ENCODE assay signal across 20 cellular contexts in the genomic region with DNA sequence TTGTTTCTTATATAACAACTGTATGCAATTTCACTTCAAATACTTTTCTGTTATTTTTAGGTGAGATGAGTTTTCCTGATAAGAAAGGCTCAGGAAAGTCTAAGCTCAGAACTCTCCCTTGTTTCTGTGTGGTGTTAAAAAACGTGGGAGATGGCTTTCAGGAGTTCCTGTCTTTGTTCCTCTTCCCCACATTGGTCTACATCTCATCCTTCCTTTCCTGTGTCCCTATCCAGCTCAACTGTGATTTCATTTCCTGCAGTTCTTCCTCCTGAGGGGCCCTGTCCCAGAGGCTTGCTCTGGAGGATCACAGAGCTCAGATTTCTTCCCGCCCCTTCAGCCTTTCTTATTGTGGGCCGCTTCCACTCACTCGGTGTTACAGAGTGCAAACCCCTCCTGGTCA. TPM values are rescaled to one million over a fixed set of nuclear protein-coding genes. Genes with fewer than 3 reads are reported as not detected.
DNase-seq lines count a peak whose midpoint lies in the region; ATAC-seq and TF ChIP-seq lines count a peak whose summit lies in the region.
"Had no signal": no experiment of that assay in that cellular context is flagged by ENCODE, and none has a peak within 500 bp of the region (broad histone marks: within the 10 kb centered on the region; RNA-seq: fewer than 3 reads in every experiment).

No MANE protein-coding gene starts in this region.

- WGBS in aorta, 2 donors: 60 to 62% methylated on average over 4 of the region's 4 CpGs

- H3K27me3 ChIP-seq in CD8-positive, alpha-beta memory T cell (ENCODE audit: insufficient read depth, low read length, poor library complexity, severe bottlenecking): no peaks in the 10 kb centered on the region
- H3K27me3 ChIP-seq in aorta (ENCODE audit: control insufficient read depth in 1 of 2, insufficient read depth in 2 of 2, low read length in 1 of 2): no peaks in the 10 kb centered on the region
- H3K27me3 ChIP-seq: adrenal gland, uterus had no signal

- CTCF ChIA-PET in activated CD4-positive, alpha-beta T cell treated with anti-CD3 and anti-CD28 coated beads, Interleukin-2, amount 10 ng/mL, durations not matched to agents 7 days and 5 days (lab: Charles Lee): interaction anchor here (0.8 kb wide), 1 partner anchor 21 kb away, joined by 3 read pairs; no protein-coding TSS in a partner anchor
- CTCF ChIA-PET in CD8-positive, alpha-beta memory T cell (lab: Charles Lee): no interaction called here

- peaks cover 1% of the 10 kb centered on the region for H3K4me1 Mint-ChIP-seq in activated CD4-positive, alpha-beta T cell treated with anti-CD3 and anti-CD28 coated beads, Interleukin-2, amount 10 ng/mL, durations not matched to agents 7 days and 5 days
- H3K4me1 Mint-ChIP-seq in CD8-positive, alpha-beta memory T cell: peaks cover 0 to 6% (median 2%) of the 10 kb centered on the region in 3 donors

- TF ChIP-seq CTCF in cardiac fibroblast (IDR thresholded peaks at IDR 0.05; ENCODE audit: low read depth, low read length): no peak

- POLR2A ChIA-PET in activated CD4-positive, alpha-beta T cell treated with anti-CD3 and anti-CD28 coated beads, Interleukin-2, amount 10 ng/mL, durations not matched to agents 7 days and 5 days (lab: Charles Lee): no interaction called here
- POLR2A ChIA-PET in CD8-positive, alpha-beta memory T cell (lab: Charles Lee): no interaction called here

- no peak overlapping the region for H3K4me3 ChIP-seq in CD8-positive, alpha-beta memory T cell (ENCODE audit: low read length)
- H3K4me3 ChIP-seq in cardiac fibroblast (replicated peaks in 1 of 2; ENCODE audit: low read depth in 2 of 2, low read length in 2 of 2) (no peak overlapping the region), aorta (ENCODE audit: low read length in 2 of 2) (no peak overlapping the region)
- H3K4me3 ChIP-seq: adrenal gland, HAP-1, psoas muscle, uterus had no signal

- no peak overlapping the region for H3K4me3 Mint-ChIP-seq in activated CD4-positive, alpha-beta T cell treated with anti-CD3 and anti-CD28 coated beads, Interleukin-2, amount 10 ng/mL, durations not matched to agents 7 days and 5 days
- H3K4me3 Mint-ChIP-seq in CD8-positive, alpha-beta memory T cell: no peak overlapping the region
- H3K4me3 Mint-ChIP-seq: CD4-positive, CD25-positive, alpha-beta regulatory T cell; naive thymus-derived CD4-positive, alpha-beta T cell had no signal

- H3K27me3 Mint-ChIP-seq in activated CD4-positive, alpha-beta T cell treated with anti-CD3 and anti-CD28 coated beads, Interleukin-2, amount 10 ng/mL, durations not matched to agents 7 days and 5 days: no peaks in the 10 kb centered on the region
- no peaks in the 10 kb centered on the region for H3K27me3 Mint-ChIP-seq in CD8-positive, alpha-beta memory T cell
- H3K27me3 Mint-ChIP-seq: CD4-positive, CD25-positive, alpha-beta regulatory T cell; naive thymus-derived CD4-positive, alpha-beta T cell had no signal

- H3K27ac ChIP-seq in CD8-positive, alpha-beta memory T cell (ENCODE audit: low read depth, low read length): no peak overlapping the region
- H3K27ac ChIP-seq in aorta (ENCODE audit: low read depth in 1 of 2, low read length in 2 of 2): no peak overlapping the region
- H3K27ac ChIP-seq: adrenal gland, psoas muscle, uterus had no signal

- peaks cover 52% of the 10 kb centered on the region for H3K36me3 Mint-ChIP-seq in activated CD4-positive, alpha-beta T cell treated with anti-CD3 and anti-CD28 coated beads, Interleukin-2, amount 10 ng/mL, durations not matched to agents 7 days and 5 days (ENCODE audit: low read depth)
- peaks cover 0 to 93% (median 8%) of the 10 kb centered on the region in 3 donors for H3K36me3 Mint-ChIP-seq in CD8-positive, alpha-beta memory T cell

- H3K9me3 Mint-ChIP-seq in activated CD4-positive, alpha-beta T cell treated with anti-CD3 and anti-CD28 coated beads, Interleukin-2, amount 10 ng/mL, durations not matched to agents 7 days and 5 days: no peaks in the 10 kb centered on the region
- H3K9me3 Mint-ChIP-seq in CD8-positive, alpha-beta memory T cell: no peaks in the 10 kb centered on the region
- H3K9me3 Mint-ChIP-seq: CD4-positive, CD25-positive, alpha-beta regulatory T cell; naive thymus-derived CD4-positive, alpha-beta T cell had no signal

- H3K27ac Mint-ChIP-seq in activated CD4-positive, alpha-beta T cell treated with anti-CD3 and anti-CD28 coated beads, Interleukin-2, amount 10 ng/mL, durations not matched to agents 7 days and 5 days: peak overlapping the region; percentile 4
- H3K27ac Mint-ChIP-seq in CD8-positive, alpha-beta memory T cell: peak overlapping the region in 6 of 8 donors; percentile 4 to 82 (median 40)

- no peak for ATAC-seq in aorta (ENCODE audit: low FRiP score)
- ATAC-seq: naive thymus-derived CD4-positive, alpha-beta T cell; psoas muscle had no signal

- no peaks in the 10 kb centered on the region for H3K4me1 ChIP-seq in CD8-positive, alpha-beta memory T cell (ENCODE audit: insufficient read depth, low read length)
- no peaks in the 10 kb centered on the region for H3K4me1 ChIP-seq in aorta (ENCODE audit: control insufficient read depth in 1 of 2, insufficient read depth in 2 of 2, low read length in 2 of 2)
- H3K4me1 ChIP-seq: adrenal gland, HAP-1, uterus had no signal

- peaks cover 60% of the 10 kb centered on the region for H3K36me3 ChIP-seq in CD8-positive, alpha-beta memory T cell (ENCODE audit: insufficient read depth, low read length)
- H3K36me3 ChIP-seq in aorta (ENCODE audit: control insufficient read depth in 1 of 2, insufficient read depth in 2 of 2, low read length in 1 of 2): peaks cover 3 to 24% of the 10 kb centered on the region in 2 donors
- H3K36me3 ChIP-seq: uterus had no signal

- intact Hi-C loops in aorta (cut with DNase I): no loop called here

- H3K9me3 ChIP-seq in CD8-positive, alpha-beta memory T cell (ENCODE audit: low read length): no peaks in the 10 kb centered on the region
- H3K9me3 ChIP-seq in aorta (ENCODE audit: control insufficient read depth, low read length): no peaks in the 10 kb centered on the region
- H3K9me3 ChIP-seq: adrenal gland, HAP-1, psoas muscle, uterus had no signal

- no peak for DNase-seq in activated CD4-positive, alpha-beta T cell treated with anti-CD3 and anti-CD28 coated beads, Interleukin-2, amount 10 ng/mL, durations not matched to agents 7 days and 5 days
- no peak for DNase-seq in activated CD4-positive, alpha-beta T cell treated with anti-CD3 and anti-CD28 coated beads for 1 hour
- no peak for DNase-seq in CD8-positive, alpha-beta memory T cell
- DNase-seq in cardiac fibroblast (ENCODE audit: low read depth in 2 of 2): peak; percentile 46 to 57
- DNase-seq in lung microvascular endothelial cell (ENCODE audit: low read depth in 2 of 2): peak; percentile 62 to 87
- DNase-seq in stimulated activated CD4-positive, alpha-beta T cell treated with anti-CD3 and anti-CD28 coated beads, Interleukin-2, amount 100 ng/mL, for 24 hours: no peak
- no peak for DNase-seq in occipital lobe (lab: John Stamatoyannopoulos, UW)
- DNase-seq in aorta: no peak
- DNase-seq: adrenal gland; CD4-positive, CD25-positive, alpha-beta regulatory T cell; DND-41; effector memory CD4-positive, alpha-beta T cell; naive thymus-derived CD4-positive, alpha-beta T cell; NCI-H1417 treated with DMSO at 0.1 percent for 48 hours; NCI-H526 treated with DMSO at 0.1 percent for 48 hours; psoas muscle; stimulated activated CD4-positive, alpha-beta T cell treated with anti-CD3 and anti-CD28 coated beads, Interleukin-15, amount 100 ng/mL, for 24 hours; uterus had no signal

RNA-seq across cellular contexts. Expression of a gene that starts 11.2 kb away (rescaled TPM):
- 10 to 100 TPM; 81.3 to 85.5 TPM for total RNA-seq in activated CD4-positive, alpha-beta T cell treated with anti-CD3 and anti-CD28 coated beads, Interleukin-2, amount 10 ng/mL, durations not matched to agents 7 days and 5 days
- 100 to 1,000 TPM; 110 TPM for total RNA-seq in CD8-positive, alpha-beta memory T cell
- polyA plus RNA-seq in CD8-positive, alpha-beta memory T cell: 134 TPM
- total RNA-seq in lung microvascular endothelial cell (250 and 335 TPM in 2 replicates), occipital lobe (56.3 TPM), aorta (10 to 100 TPM; 88.8 to 95.6 TPM)
- polyA plus RNA-seq in aorta: 100 to 1,000 TPM; 114 to 121 TPM

RNA-seq across cellular contexts. Expression of a gene that starts 17.0 kb away (rescaled TPM):
- total RNA-seq in activated CD4-positive, alpha-beta T cell treated with anti-CD3 and anti-CD28 coated beads, Interleukin-2, amount 10 ng/mL, durations not matched to agents 7 days and 5 days: under 1 TPM; 0.30 to 0.56 TPM
- total RNA-seq in CD8-positive, alpha-beta memory T cell: under 1 TPM in 1 of 2 experiments, not detected in 1; 0.69 TPM
- 0.16 TPM for polyA plus RNA-seq in CD8-positive, alpha-beta memory T cell
- 0.40 and 0.65 TPM in 2 replicates for total RNA-seq in lung microvascular endothelial cell
- not detected for total RNA-seq in occipital lobe
- total RNA-seq in aorta: 1 to 10 TPM; 1.6 to 1.7 TPM
- under 1 TPM in 1 of 2 donors, not detected in 1; 0.36 TPM for polyA plus RNA-seq in aorta
- total RNA-seq: HT-29 had no signal

Comparison
In these comparisons a context has a peak if more than half of its experiments do, and no peak if none do; other contexts are left out.
1. DNase-seq: peak in cardiac fibroblast (2 of 2) and lung microvascular endothelial cell (2 of 2); none in activated CD4-positive, alpha-beta T cell treated with anti-CD3 and anti-CD28 coated beads, Interleukin-2, amount 10 ng/mL, durations not matched to agents 7 days and 5 days (single experiment), activated CD4-positive, alpha-beta T cell treated with anti-CD3 and anti-CD28 coated beads for 1 hour (single experiment), CD8-positive, alpha-beta memory T cell (0 of 5), stimulated activated CD4-positive, alpha-beta T cell treated with anti-CD3 and anti-CD28 coated beads, Interleukin-2, amount 100 ng/mL, for 24 hours (0 of 2), occipital lobe (single experiment) and aorta (0 of 2).